In genomic region chr3:133930341-133930933, GRCh38 we compare ENCODE assay signal across 9 cellular contexts. TPM values are rescaled to one million over a fixed set of nuclear protein-coding genes. Genes with fewer than 3 reads are reported as not detected.
A peak's percentile ranks its signal among the peaks of the same experiment; 100 is the strongest.
DNase-seq lines count a peak whose midpoint lies in the region; ATAC-seq and TF ChIP-seq lines count a peak whose summit lies in the region.
"Had no signal": no experiment of that assay in that cellular context is flagged by ENCODE, and none has a peak within 500 bp of the region (broad histone marks: within the 10 kb centered on the region; RNA-seq: fewer than 3 reads in every experiment).

No MANE protein-coding gene starts in this region.

- no peak overlapping the region for H3K27ac ChIP-seq in RWPE2 (ENCODE audit: poor library complexity, severe bottlenecking)
- no peak overlapping the region for H3K27ac ChIP-seq in trophoblast cell (ENCODE audit: low read depth, low read length)
- H3K27ac ChIP-seq: SJCRH30 had no signal

- TF ChIP-seq CTCF in LNCAP (IDR thresholded peaks at IDR 0.05) (peak; percentile 75), RWPE2 (IDR thresholded peaks at IDR 0.05; ENCODE audit: poor library complexity, severe bottlenecking) (peak; percentile 83)

- H3K79me2 ChIP-seq in trophoblast cell (ENCODE audit: control insufficient read depth, insufficient read depth, low read length, poor library complexity), result no peaks in the 10 kb centered on the region

- H2BK5ac ChIP-seq in trophoblast cell (ENCODE audit: low read depth, low read length, poor library complexity), result no peak overlapping the region

- no peak overlapping the region for H3K14ac ChIP-seq in trophoblast cell (ENCODE audit: low read length)

- no peak overlapping the region for H2BK12ac ChIP-seq in trophoblast cell (ENCODE audit: low read length)

- DNase-seq in DMS79 treated with DMSO at 0.1 percent for 48 hours (lab: John Stamatoyannopoulos, UW) (peak; percentile 65), RWPE2 (ENCODE audit: low spot score) (no peak), trophoblast cell (peak; percentile 31 to 79), 8988T (no peak)
- DNase-seq in activated naive CD4-positive, alpha-beta T cell (lab: John Stamatoyannopoulos, UW), result no peak

- H3K9me3 ChIP-seq in RWPE2 (ENCODE audit: severe bottlenecking) (no peaks in the 10 kb centered on the region), trophoblast cell (ENCODE audit: insufficient read depth, low read depth, low read length) (no peaks in the 10 kb centered on the region)
- H3K9me3 ChIP-seq: SJCRH30 had no signal

- H3K23ac ChIP-seq in trophoblast cell (ENCODE audit: low read length), result no peak overlapping the region

- H2BK120ac ChIP-seq in trophoblast cell (ENCODE audit: insufficient read depth, low read length, poor library complexity), result no peak overlapping the region

- H4K91ac ChIP-seq in trophoblast cell (ENCODE audit: low read depth, low read length), result no peak overlapping the region

- peak; percentile 51; the same call in 2 of the 3 replicates for ATAC-seq in RWPE2 (ENCODE audit: low read depth)
- ATAC-seq in esophagus mucosa, result peak; percentile 42
- ATAC-seq in activated CD4-positive, CD25-positive, alpha-beta regulatory T cell treated with anti-CD3 and anti-CD28 coated beads, Interleukin-2, amount 50 U/mL, for 24 hours, result no peak

- no peaks in the 10 kb centered on the region for H3K36me3 ChIP-seq in RWPE2 (ENCODE audit: low read depth)
- peaks cover 32 to 33% of the 10 kb centered on the region in 2 experiments for H3K36me3 ChIP-seq in trophoblast cell (ENCODE audit: control insufficient read depth in 1 of 2, insufficient read depth in 2 of 2, low read length in 2 of 2)
- H3K36me3 ChIP-seq: SJCRH30 had no signal

- no peak overlapping the region for H3K9ac ChIP-seq in trophoblast cell (ENCODE audit: low read length)

- H3K27me3 ChIP-seq in RWPE2 (ENCODE audit: insufficient read depth, poor library complexity, severe bottlenecking) (no peaks in the 10 kb centered on the region), trophoblast cell (ENCODE audit: insufficient read depth, low read length) (no peaks in the 10 kb centered on the region)
- H3K27me3 ChIP-seq: SJCRH30 had no signal

- H3K18ac ChIP-seq in trophoblast cell (ENCODE audit: low read length), result no peak overlapping the region

- no peak overlapping the region for H2AFZ ChIP-seq in trophoblast cell (ENCODE audit: insufficient read depth, low read length, poor library complexity)

- no peak overlapping the region for H3K4ac ChIP-seq in trophoblast cell (ENCODE audit: low read depth, low read length)

- no peak overlapping the region for H3K4me2 ChIP-seq in trophoblast cell (ENCODE audit: low read length)

- WGBS in trophoblast cell (ENCODE audit: extremely low coverage, insufficient coverage, insufficient read length), result no CpG with 5 or more reads among the region's 1 CpG

- H2AK5ac ChIP-seq in trophoblast cell (ENCODE audit: low read length), result no peak overlapping the region

- no peaks in the 10 kb centered on the region for H3K4me1 ChIP-seq in RWPE2 (ENCODE audit: insufficient read depth, poor library complexity, severe bottlenecking)
- peaks cover 6% of the 10 kb centered on the region in 2 experiments for H3K4me1 ChIP-seq in trophoblast cell (ENCODE audit: control insufficient read depth in 1 of 2, insufficient read depth in 2 of 2, low read length in 2 of 2)

- H4K8ac ChIP-seq in trophoblast cell (ENCODE audit: low read depth, low read length), result no peak overlapping the region

- peaks cover 2% of the 10 kb centered on the region for H3K79me1 ChIP-seq in trophoblast cell (ENCODE audit: low read length)

- no peak overlapping the region for H4K12ac ChIP-seq in trophoblast cell (ENCODE audit: low read depth, low read length)

- no peak overlapping the region for H3K4me3 ChIP-seq in RWPE2 (ENCODE audit: severe bottlenecking)
- H3K4me3 ChIP-seq in trophoblast cell (ENCODE audit: low read depth, low read length), result no peak overlapping the region
- H3K4me3 ChIP-seq: SJCRH30 had no signal

RNA-seq across cellular contexts. Expression of gene RAB6B, which starts 34.8 kb away (rescaled TPM):
- total RNA-seq in esophagus mucosa, result 3.3 TPM
- 2.1 and 2.2 TPM in 2 replicates for polyA plus RNA-seq in trophoblast cell (2013)

Comparison
In these comparisons a context has a peak if more than half of its experiments do, and no peak if none do; other contexts are left out.
1. DNase-seq: peak in DMS79 treated with DMSO at 0.1 percent for 48 hours (single experiment) and trophoblast cell (2 of 2); none in RWPE2 (single experiment), activated naive CD4-positive, alpha-beta T cell (0 of 4) and 8988T (single experiment).
2. ATAC-seq: peak in RWPE2 (single experiment) and esophagus mucosa (single experiment); none in activated CD4-positive, CD25-positive, alpha-beta regulatory T cell treated with anti-CD3 and anti-CD28 coated beads, Interleukin-2, amount 50 U/mL, for 24 hours (0 of 2).